1 cellular context compared by ENCODE assay signal in genomic region chr13:93201992-93202558, GRCh38.
TF ChIP-seq lines count a peak whose summit lies in the region.

No MANE protein-coding gene starts in this region.

TF ChIP-seq in HepG2, 621 proteins besides CTCF, POLR2A, EP300 and RAD21 (continued from another document and continues in another):
- TF ChIP-seq, protein P1, sequence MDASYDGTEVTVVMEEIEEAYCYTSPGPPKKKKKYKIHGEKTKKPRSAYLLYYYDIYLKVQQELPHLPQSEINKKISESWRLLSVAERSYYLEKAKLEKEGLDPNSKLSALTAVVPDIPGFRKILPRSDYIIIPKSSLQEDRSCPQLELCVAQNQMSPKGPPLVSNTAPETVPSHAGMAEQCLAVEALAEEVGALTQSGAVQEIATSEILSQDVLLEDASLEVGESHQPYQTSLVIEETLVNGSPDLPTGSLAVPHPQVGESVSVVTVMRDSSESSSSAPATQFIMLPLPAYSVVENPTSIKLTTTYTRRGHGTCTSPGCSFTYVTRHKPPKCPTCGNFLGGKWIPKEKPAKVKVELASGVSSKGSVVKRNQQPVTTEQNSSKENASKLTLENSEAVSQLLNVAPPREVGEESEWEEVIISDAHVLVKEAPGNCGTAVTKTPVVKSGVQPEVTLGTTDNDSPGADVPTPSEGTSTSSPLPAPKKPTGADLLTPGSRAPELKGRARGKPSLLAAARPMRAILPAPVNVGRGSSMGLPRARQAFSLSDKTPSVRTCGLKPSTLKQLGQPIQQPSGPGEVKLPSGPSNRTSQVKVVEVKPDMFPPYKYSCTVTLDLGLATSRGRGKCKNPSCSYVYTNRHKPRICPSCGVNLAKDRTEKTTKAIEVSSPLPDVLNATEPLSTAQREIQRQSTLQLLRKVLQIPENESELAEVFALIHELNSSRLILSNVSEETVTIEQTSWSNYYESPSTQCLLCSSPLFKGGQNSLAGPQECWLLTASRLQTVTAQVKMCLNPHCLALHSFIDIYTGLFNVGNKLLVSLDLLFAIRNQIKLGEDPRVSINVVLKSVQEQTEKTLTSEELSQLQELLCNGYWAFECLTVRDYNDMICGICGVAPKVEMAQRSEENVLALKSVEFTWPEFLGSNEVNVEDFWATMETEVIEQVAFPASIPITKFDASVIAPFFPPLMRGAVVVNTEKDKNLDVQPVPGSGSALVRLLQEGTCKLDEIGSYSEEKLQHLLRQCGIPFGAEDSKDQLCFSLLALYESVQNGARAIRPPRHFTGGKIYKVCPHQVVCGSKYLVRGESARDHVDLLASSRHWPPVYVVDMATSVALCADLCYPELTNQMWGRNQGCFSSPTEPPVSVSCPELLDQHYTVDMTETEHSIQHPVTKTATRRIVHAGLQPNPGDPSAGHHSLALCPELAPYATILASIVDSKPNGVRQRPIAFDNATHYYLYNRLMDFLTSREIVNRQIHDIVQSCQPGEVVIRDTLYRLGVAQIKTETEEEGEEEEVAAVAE (CRISPR knock-in tag; IDR thresholded peaks at IDR 0.05; ENCODE audit: borderline replicate concordance): no peak
- TF ChIP-seq SMAD1 (CRISPR knock-in tag; IDR thresholded peaks at IDR 0.05; ENCODE audit: borderline replicate concordance, low read depth) (no peak), EEA1 (CRISPR knock-in tag; IDR thresholded peaks at IDR 0.05; ENCODE audit: borderline replicate concordance) (no peak), ZNF879 (CRISPR knock-in tag; IDR thresholded peaks at IDR 0.05) (no peak), MTA3 (CRISPR knock-in tag; IDR thresholded peaks at IDR 0.05) (no peak), SALL2 (CRISPR knock-in tag; IDR thresholded peaks at IDR 0.05) (0 out of 2 replicates have a peak, but pooled peaks have one; percentile 38), POLR2AphosphoS2 (IDR thresholded peaks at IDR 0.05; ENCODE audit: low read depth, low read length) (no peak), ESRRA (CRISPR knock-in tag; IDR thresholded peaks at IDR 0.05; ENCODE audit: low read depth) (no peak), PITX1 (CRISPR knock-in tag; IDR thresholded peaks at IDR 0.05) (peak; percentile 45; the same call in 1 of the 2 replicates), E2F1 (CRISPR knock-in tag; IDR thresholded peaks at IDR 0.05) (0 out of 2 replicates have a peak, but pooled peaks have one; percentile 14), NCOR1 (IDR thresholded peaks at IDR 0.05; ENCODE audit: borderline replicate concordance, low read length) (no peak; the same call in 1 of the 2 replicates), ZNF350 (CRISPR knock-in tag; IDR thresholded peaks at IDR 0.05; ENCODE audit: borderline replicate concordance, low read depth) (no peak), ZNF362 (CRISPR knock-in tag; IDR thresholded peaks at IDR 0.05; ENCODE audit: borderline replicate concordance) (no peak), ETV5 (CRISPR knock-in tag; IDR thresholded peaks at IDR 0.05; ENCODE audit: borderline replicate concordance) (no peak; the same call in 1 of the 2 replicates), PCBP2 (optimal IDR thresholded peaks at IDR 0.05; ENCODE audit: low read depth, low read length, poor library complexity, severe bottlenecking) (no peak), CENPT (CRISPR knock-in tag; IDR thresholded peaks at IDR 0.05; ENCODE audit: low read depth) (no peak), ZNF570 (CRISPR knock-in tag; IDR thresholded peaks at IDR 0.05; ENCODE audit: borderline replicate concordance) (no peak), ZUFSP (CRISPR knock-in tag; IDR thresholded peaks at IDR 0.05; ENCODE audit: borderline replicate concordance) (no peak), HNRNPH1 (optimal IDR thresholded peaks at IDR 0.05; ENCODE audit: low read depth, low read length) (no peak), JUNB (CRISPR knock-in tag; IDR thresholded peaks at IDR 0.05; ENCODE audit: borderline replicate concordance) (no peak), IRX3 (CRISPR knock-in tag; IDR thresholded peaks at IDR 0.05; ENCODE audit: borderline replicate concordance, low read depth) (no peak), CCAR2 (optimal IDR thresholded peaks at IDR 0.05; ENCODE audit: low read depth, low read length) (no peak), ZNF276 (CRISPR knock-in tag; IDR thresholded peaks at IDR 0.05; ENCODE audit: low read depth) (no peak), NR3C1 (CRISPR knock-in tag; IDR thresholded peaks at IDR 0.05) (no peak), SPEN (CRISPR knock-in tag; IDR thresholded peaks at IDR 0.05; ENCODE audit: low read depth) (no peak), ZNF644 (CRISPR knock-in tag; IDR thresholded peaks at IDR 0.05; ENCODE audit: low read depth) (peak; percentile 61; the same call in 1 of the 2 replicates), SATB2 (CRISPR knock-in tag; IDR thresholded peaks at IDR 0.05) (peak; percentile 86), ZNF713 (CRISPR knock-in tag; IDR thresholded peaks at IDR 0.05) (no peak), REL (CRISPR knock-in tag; conservative IDR thresholded peaks at IDR 0.05) (no peak), RBM39 (IDR thresholded peaks at IDR 0.05; ENCODE audit: low read depth, low read length, poor library complexity, severe bottlenecking) (no peak), SCMH1 (CRISPR knock-in tag; IDR thresholded peaks at IDR 0.05; ENCODE audit: borderline replicate concordance) (no peak), AFF4 (CRISPR knock-in tag; IDR thresholded peaks at IDR 0.05) (no peak), ZNF143 (CRISPR knock-in tag; IDR thresholded peaks at IDR 0.05) (no peak), ZBTB21 (CRISPR knock-in tag; IDR thresholded peaks at IDR 0.05) (no peak), ZNF850 (CRISPR knock-in tag; conservative IDR thresholded peaks at IDR 0.05) (no peak), ZNF883 (CRISPR knock-in tag; IDR thresholded peaks at IDR 0.05; ENCODE audit: not compliant biosample characterization) (no peak), DMAP1 (CRISPR knock-in tag; IDR thresholded peaks at IDR 0.05) (no peak)
- TF ChIP-seq, protein P2, sequence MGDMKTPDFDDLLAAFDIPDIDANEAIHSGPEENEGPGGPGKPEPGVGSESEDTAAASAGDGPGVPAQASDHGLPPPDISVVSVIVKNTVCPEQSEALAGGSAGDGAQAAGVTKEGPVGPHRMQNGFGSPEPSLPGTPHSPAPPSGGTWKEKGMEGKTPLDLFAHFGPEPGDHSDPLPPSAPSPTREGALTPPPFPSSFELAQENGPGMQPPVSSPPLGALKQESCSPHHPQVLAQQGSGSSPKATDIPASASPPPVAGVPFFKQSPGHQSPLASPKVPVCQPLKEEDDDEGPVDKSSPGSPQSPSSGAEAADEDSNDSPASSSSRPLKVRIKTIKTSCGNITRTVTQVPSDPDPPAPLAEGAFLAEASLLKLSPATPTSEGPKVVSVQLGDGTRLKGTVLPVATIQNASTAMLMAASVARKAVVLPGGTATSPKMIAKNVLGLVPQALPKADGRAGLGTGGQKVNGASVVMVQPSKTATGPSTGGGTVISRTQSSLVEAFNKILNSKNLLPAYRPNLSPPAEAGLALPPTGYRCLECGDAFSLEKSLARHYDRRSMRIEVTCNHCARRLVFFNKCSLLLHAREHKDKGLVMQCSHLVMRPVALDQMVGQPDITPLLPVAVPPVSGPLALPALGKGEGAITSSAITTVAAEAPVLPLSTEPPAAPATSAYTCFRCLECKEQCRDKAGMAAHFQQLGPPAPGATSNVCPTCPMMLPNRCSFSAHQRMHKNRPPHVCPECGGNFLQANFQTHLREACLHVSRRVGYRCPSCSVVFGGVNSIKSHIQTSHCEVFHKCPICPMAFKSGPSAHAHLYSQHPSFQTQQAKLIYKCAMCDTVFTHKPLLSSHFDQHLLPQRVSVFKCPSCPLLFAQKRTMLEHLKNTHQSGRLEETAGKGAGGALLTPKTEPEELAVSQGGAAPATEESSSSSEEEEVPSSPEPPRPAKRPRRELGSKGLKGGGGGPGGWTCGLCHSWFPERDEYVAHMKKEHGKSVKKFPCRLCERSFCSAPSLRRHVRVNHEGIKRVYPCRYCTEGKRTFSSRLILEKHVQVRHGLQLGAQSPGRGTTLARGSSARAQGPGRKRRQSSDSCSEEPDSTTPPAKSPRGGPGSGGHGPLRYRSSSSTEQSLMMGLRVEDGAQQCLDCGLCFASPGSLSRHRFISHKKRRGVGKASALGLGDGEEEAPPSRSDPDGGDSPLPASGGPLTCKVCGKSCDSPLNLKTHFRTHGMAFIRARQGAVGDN (CRISPR knock-in tag; IDR thresholded peaks at IDR 0.05): no peak
- TF ChIP-seq, protein P3, sequence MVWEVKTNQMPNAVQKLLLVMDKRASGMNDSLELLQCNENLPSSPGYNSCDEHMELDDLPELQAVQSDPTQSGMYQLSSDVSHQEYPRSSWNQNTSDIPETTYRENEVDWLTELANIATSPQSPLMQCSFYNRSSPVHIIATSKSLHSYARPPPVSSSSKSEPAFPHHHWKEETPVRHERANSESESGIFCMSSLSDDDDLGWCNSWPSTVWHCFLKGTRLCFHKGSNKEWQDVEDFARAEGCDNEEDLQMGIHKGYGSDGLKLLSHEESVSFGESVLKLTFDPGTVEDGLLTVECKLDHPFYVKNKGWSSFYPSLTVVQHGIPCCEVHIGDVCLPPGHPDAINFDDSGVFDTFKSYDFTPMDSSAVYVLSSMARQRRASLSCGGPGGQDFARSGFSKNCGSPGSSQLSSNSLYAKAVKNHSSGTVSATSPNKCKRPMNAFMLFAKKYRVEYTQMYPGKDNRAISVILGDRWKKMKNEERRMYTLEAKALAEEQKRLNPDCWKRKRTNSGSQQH (CRISPR knock-in tag; IDR thresholded peaks at IDR 0.05; ENCODE audit: low read depth): no peak
